ENCODE assay signal across 1 cellular context in the genomic region with DNA sequence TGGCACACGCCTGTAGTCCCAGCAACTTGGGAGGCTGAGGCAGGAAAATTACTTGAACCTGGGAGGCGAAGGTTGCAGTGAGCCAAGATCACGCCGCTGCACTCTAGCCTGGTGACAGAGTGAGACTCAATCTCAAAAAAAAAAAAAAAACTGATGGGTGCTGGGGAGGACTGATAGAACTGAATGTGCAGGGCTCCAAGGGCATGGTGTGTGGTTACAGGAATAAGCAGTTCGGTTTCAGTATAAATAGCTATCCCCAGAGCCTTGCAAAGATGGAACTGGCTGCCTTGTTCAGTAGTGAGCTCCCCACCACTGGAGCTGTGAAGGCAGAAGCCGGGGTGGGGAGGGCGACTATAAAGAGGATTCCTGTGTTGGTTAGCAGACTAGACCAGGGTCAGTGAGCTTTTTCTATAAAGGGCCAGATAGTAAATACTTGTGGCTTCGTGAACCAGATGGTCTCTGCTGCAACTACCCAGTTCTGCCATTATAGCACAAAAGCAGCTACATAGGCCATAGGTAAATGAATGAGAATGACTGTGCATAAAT.
TF ChIP-seq lines count a peak whose summit lies in the region.

No MANE protein-coding gene starts in this region.

TF ChIP-seq in IMR-90, 13 proteins besides CTCF, POLR2A, EP300 and RAD21:
- TF ChIP-seq MAZ (IDR thresholded peaks at IDR 0.05; ENCODE audit: borderline replicate concordance, low read depth, low read length): no peak
- TF ChIP-seq NFE2L2 (IDR thresholded peaks at IDR 0.05; ENCODE audit: low read depth, low read length): peak; percentile 50; the same call in 1 of the 2 replicates
